Comparison of ENCODE assay signal across 17 cellular contexts in the genomic region with DNA sequence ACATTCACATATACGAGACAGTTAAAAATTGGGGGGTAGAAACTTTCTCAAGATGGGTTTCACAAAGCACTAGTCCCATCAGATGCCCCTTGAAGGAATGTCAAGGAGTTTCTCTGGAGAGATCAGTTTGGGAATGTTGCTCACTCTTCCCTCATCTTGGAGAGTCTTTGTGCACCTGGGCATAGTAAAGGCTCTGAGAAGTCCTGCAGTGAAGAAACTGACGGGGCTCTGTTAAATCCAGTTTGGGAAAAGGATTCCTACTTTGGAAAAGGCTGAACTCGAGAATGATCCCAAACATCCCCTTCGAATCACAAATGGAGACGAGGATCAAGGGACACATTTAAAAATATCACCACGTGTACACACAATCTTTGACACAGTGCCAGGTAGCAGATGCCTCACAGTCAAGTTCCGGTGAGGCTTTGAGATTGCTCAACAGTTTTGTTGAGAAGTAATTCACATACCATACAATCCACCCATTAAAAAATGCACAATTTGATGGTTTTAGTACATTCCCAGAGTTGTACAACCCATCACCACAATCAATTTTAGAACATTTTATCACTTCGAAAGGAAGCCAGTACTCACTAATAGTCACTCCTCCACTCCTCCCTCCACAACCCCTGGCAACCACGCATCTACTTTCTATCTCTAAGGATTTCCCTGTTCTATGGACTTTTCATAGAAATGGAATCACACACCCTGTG.
DNase-seq lines count a peak whose midpoint lies in the region; ATAC-seq, FAIRE-seq and TF ChIP-seq lines count a peak whose summit lies in the region.
"Had no signal": no experiment of that assay in that cellular context is flagged by ENCODE, and none has a peak within 500 bp of the region (broad histone marks: within the 10 kb centered on the region; RNA-seq: fewer than 3 reads in every experiment).

No MANE protein-coding gene starts in this region.

- no peak overlapping the region for H3K4me3 ChIP-seq in AG10803 (ENCODE audit: low read length)
- H3K4me3 ChIP-seq in K562, result no peak overlapping the region
- no peak overlapping the region for H3K4me3 ChIP-seq in mesenchymal stem cell (ENCODE audit: insufficient read depth in 1 of 2, low read depth in 1 of 2, low read length in 2 of 2)
- H3K4me3 ChIP-seq in BE2C (ENCODE audit: low read depth, low read length), result no peak overlapping the region
- H3K4me3 ChIP-seq: skin epidermis, testis had no signal

- H3K27me3 ChIP-seq in K562 (ENCODE audit: control insufficient read depth in 2 of 2, insufficient read depth in 2 of 2, low read length in 2 of 2) (peaks cover 16 to 41% of the 10 kb centered on the region in 2 experiments), mesenchymal stem cell (ENCODE audit: control insufficient read depth in 1 of 2, insufficient read depth in 1 of 2, low read length in 2 of 2) (peaks cover 12 to 65% of the 10 kb centered on the region in 2 experiments), BE2C (peaks cover 56% of the 10 kb centered on the region)
- H3K27me3 ChIP-seq: testis had no signal

- H3K36me3 ChIP-seq in K562 (ENCODE audit: control insufficient read depth, insufficient read depth, low read length) (no peaks in the 10 kb centered on the region), mesenchymal stem cell (ENCODE audit: control insufficient read depth in 1 of 2, insufficient read depth in 2 of 2, low read depth in 1 of 2, low read length in 2 of 2) (no peaks in the 10 kb centered on the region), BE2C (no peaks in the 10 kb centered on the region)

- peak overlapping the region; percentile 20 for H4K8ac ChIP-seq in mesenchymal stem cell (ENCODE audit: low read length)

- in situ Hi-C loops in K562 (cut with MboI), result no loop called here

- BruUV-seq in K562 (replicated peaks; lab: Mats Ljungman, UMichigan), result no TSS peak

- peak overlapping the region; percentile 82 for H2BK120ac ChIP-seq in mesenchymal stem cell (ENCODE audit: low read depth, low read length)

- TF ChIP-seq CTCF in AG10803 (conservative IDR thresholded peaks at IDR 0.05; ENCODE audit: low read length) (no peak), K562 (IDR thresholded peaks at IDR 0.05 in 2 of 3, conservative IDR thresholded peaks at IDR 0.05 in 1 of 3; ENCODE audit: insufficient read depth in 2 of 3, low read depth in 1 of 3, low read length in 3 of 3) (no peak), BE2C (IDR thresholded peaks at IDR 0.05; ENCODE audit: low read depth, low read length) (no peak)

- intact Hi-C loops in K562 (cut with micrococcal nuclease), result no loop called here

- no peak overlapping the region for H2AK5ac ChIP-seq in mesenchymal stem cell (ENCODE audit: low read length, severe bottlenecking)

- no peak for TF ChIP-seq POLR2A in K562 (conservative IDR thresholded peaks at IDR 0.05)

- H3K79me2 ChIP-seq in K562 (ENCODE audit: control insufficient read depth, insufficient read depth, low read length), result no peaks in the 10 kb centered on the region

- H3K9me1 ChIP-seq in K562 (ENCODE audit: control insufficient read depth, insufficient read depth, low read length), result no peaks in the 10 kb centered on the region

- H3K18ac ChIP-seq in mesenchymal stem cell (ENCODE audit: low read depth in 1 of 2, low read length in 2 of 2), result peak overlapping the region; percentile 46 to 64

- FAIRE-seq in K562 (lab: Jason Lieb, UNC), result no peak

- H4K91ac ChIP-seq in mesenchymal stem cell (ENCODE audit: low read length), result peak overlapping the region; percentile 52

- H3K23ac ChIP-seq in mesenchymal stem cell (ENCODE audit: low read length in 2 of 2), result no peak overlapping the region

- peak overlapping the region in 1 of 2 experiments; percentile 7 for H3K14ac ChIP-seq in mesenchymal stem cell (ENCODE audit: low read length in 2 of 2)

- no peak for ATAC-seq in K562
- no peak for ATAC-seq in GM21825 (IDR thresholded peaks at IDR 0.05; ENCODE audit: unreplicated experiment)
- ATAC-seq: left lobe of liver had no signal

- H3K27ac ChIP-seq in K562 (ENCODE audit: extremely low read depth, low read depth, low read length) (no peak overlapping the region), mesenchymal stem cell (ENCODE audit: low read length, poor library complexity, severe bottlenecking) (no peak overlapping the region)
- H3K27ac ChIP-seq: C4-2B, skin epidermis, testis had no signal

- no peak overlapping the region for H2BK5ac ChIP-seq in mesenchymal stem cell (ENCODE audit: low read depth, low read length, poor library complexity, severe bottlenecking)

- no peak for TF ChIP-seq EP300 in K562 (IDR thresholded peaks at IDR 0.05; ENCODE audit: low read length)

- no peaks in the 10 kb centered on the region; the same call in 1 of the 2 replicates for H4K20me1 ChIP-seq in K562 (replicated peaks; ENCODE audit: control insufficient read depth, insufficient read depth, low read length)

- POLR2A ChIA-PET in K562 (lab: Yijun Ruan, JAX), result no interaction called here

- H2AFZ ChIP-seq in K562 (ENCODE audit: low read depth, low read length) (no peak overlapping the region), mesenchymal stem cell (ENCODE audit: low read depth, low read length) (no peak overlapping the region)

- peak overlapping the region in 1 of 2 experiments; percentile 68 for H3K4ac ChIP-seq in mesenchymal stem cell (ENCODE audit: low read depth in 1 of 2, low read length in 2 of 2)

- H3K4me1 ChIP-seq in K562 (replicated peaks in 1 of 2; ENCODE audit: control insufficient read depth in 2 of 2, insufficient read depth in 2 of 2, low read length in 2 of 2), result peaks cover 0 to 4% of the 10 kb centered on the region in 2 experiments; a peak in 1 of 5 replicates
- no peaks in the 10 kb centered on the region for H3K4me1 ChIP-seq in mesenchymal stem cell (ENCODE audit: control insufficient read depth, insufficient read depth, low read depth, low read length)
- no peaks in the 10 kb centered on the region for H3K4me1 ChIP-seq in BE2C
- H3K4me1 ChIP-seq: testis had no signal

- H2BK15ac ChIP-seq in mesenchymal stem cell (ENCODE audit: low read depth, poor library complexity, severe bottlenecking), result no peak overlapping the region

- 4% methylated on average over 9 of the region's 9 CpGs for WGBS in K562 (ENCODE audit: insufficient coverage, low coverage, missing lambda C conversion rate)
- WGBS in mesenchymal stem cell, result 68% methylated on average over 9 of the region's 9 CpGs

- H3K4me2 ChIP-seq in K562 (ENCODE audit: insufficient read depth, low read length), result no peak overlapping the region
- no peak overlapping the region for H3K4me2 ChIP-seq in mesenchymal stem cell (ENCODE audit: low read length, poor library complexity, severe bottlenecking)

- H3K79me1 ChIP-seq in mesenchymal stem cell (replicated peaks; ENCODE audit: low read length, poor library complexity, severe bottlenecking), result no peaks in the 10 kb centered on the region

- peak; percentile 96 for DNase-seq in AG10803 (ENCODE audit: low read depth)
- DNase-seq in HT1080 (ENCODE audit: low read depth), result peak; percentile 13
- DNase-seq in K562 (ENCODE audit: extremely low read depth in 1 of 4, low spot score in 3 of 4), result no peak
- peak; percentile 79 for DNase-seq in mesenchymal stem cell
- DNase-seq in LoVo (ENCODE audit: low spot score), result no peak
- no peak for DNase-seq in BE2C
- no peak for DNase-seq in activated naive CD4-positive, alpha-beta T cell (lab: John Stamatoyannopoulos, UW)
- DNase-seq: activated gamma-delta T cell; DMS 273 treated with DMSO at 0.1 percent for 48 hours; RPMI8226; stimulated activated CD4-positive, alpha-beta T cell treated with anti-CD3 and anti-CD28 coated beads, Interleukin-4, amount 100 ng/mL, for 24 hours; stimulated activated CD8-positive, alpha-beta memory T cell treated with anti-CD3 and anti-CD28 coated beads, Interleukin-4, amount 100 ng/mL, for 48 hours; testis had no signal

- CTCF ChIA-PET in K562 (lab: Yijun Ruan, JAX; ENCODE audit: low intra/inter-chr PET ratio), result no interaction called here

- H3K9me3 ChIP-seq in K562 (replicated peaks; ENCODE audit: control insufficient read depth, insufficient read depth, low read depth, low read length) (no peaks in the 10 kb centered on the region), mesenchymal stem cell (ENCODE audit: control insufficient read depth, low read length) (no peaks in the 10 kb centered on the region), BE2C (no peaks in the 10 kb centered on the region)
- H3K9me3 ChIP-seq: testis had no signal

- H3K9ac ChIP-seq in K562 (ENCODE audit: insufficient read depth in 1 of 2, low read depth in 2 of 2, low read length in 2 of 2), result no peak overlapping the region
- H3K9ac ChIP-seq in mesenchymal stem cell (ENCODE audit: low read length), result no peak overlapping the region

- TF ChIP-seq RAD21 in K562 (CRISPR knock-in tag; conservative IDR thresholded peaks at IDR 0.05 in 1 of 2, IDR thresholded peaks at IDR 0.05 in 1 of 2), result no peak

- peak overlapping the region; percentile 45 to 96 for H2BK12ac ChIP-seq in mesenchymal stem cell (ENCODE audit: low read length in 2 of 2)

TF ChIP-seq in K562, 482 proteins besides CTCF, POLR2A, EP300 and RAD21:
- peak; percentile 97 for TF ChIP-seq ZNF239 (CRISPR knock-in tag; IDR thresholded peaks at IDR 0.05)
- no peak for TF ChIP-seq BHLHE40 (IDR thresholded peaks at IDR 0.05; ENCODE audit: low read length)
- TF ChIP-seq GATAD2A (IDR thresholded peaks at IDR 0.05), result no peak
- TF ChIP-seq RBM25 (IDR thresholded peaks at IDR 0.05; ENCODE audit: low read depth, low read length, severe bottlenecking), result peak; percentile 80
- TF ChIP-seq NFIC (IDR thresholded peaks at IDR 0.05), result 0 out of 2 replicates have a peak, but pooled peaks have one; percentile 16

Comparison
In these comparisons a context has a peak if more than half of its experiments do, and no peak if none do; other contexts are left out.
1. DNase-seq: peak in AG10803 (single experiment), HT1080 (single experiment) and mesenchymal stem cell (single experiment); none in K562 (0 of 4), LoVo (single experiment), BE2C (single experiment) and activated naive CD4-positive, alpha-beta T cell (0 of 4).